9 cellular contexts compared by ENCODE assay signal in genomic region chr14:61343471-61343870, GRCh38. TPM values are rescaled to one million over a fixed set of nuclear protein-coding genes. Genes with fewer than 3 reads are reported as not detected.
A peak's percentile ranks its signal among the peaks of the same experiment; 100 is the strongest.
DNase-seq lines count a peak whose midpoint lies in the region; ATAC-seq and TF ChIP-seq lines count a peak whose summit lies in the region.
"Had no signal": no experiment of that assay in that cellular context is flagged by ENCODE, and none has a peak within 500 bp of the region (broad histone marks: within the 10 kb centered on the region; RNA-seq: fewer than 3 reads in every experiment).

No MANE protein-coding gene starts in this region.

- peak overlapping the region; percentile 75 to 80 for H3K4me3 Mint-ChIP-seq in effector memory CD8-positive, alpha-beta T cell
- H3K4me3 Mint-ChIP-seq in natural killer cell, result peak overlapping the region; percentile 92

- intact Hi-C loops in natural killer cell (cut with micrococcal nuclease), result loop anchor here (2.0 to 10.0 kb wide), 3 partner anchors 15 to 321 kb away; no protein-coding TSS in a partner anchor

- no peaks in the 10 kb centered on the region for H3K9me3 Mint-ChIP-seq in effector memory CD8-positive, alpha-beta T cell
- H3K9me3 Mint-ChIP-seq in natural killer cell, result no peaks in the 10 kb centered on the region

- no peaks in the 10 kb centered on the region for H3K27me3 Mint-ChIP-seq in effector memory CD8-positive, alpha-beta T cell
- no peaks in the 10 kb centered on the region for H3K27me3 Mint-ChIP-seq in natural killer cell (ENCODE audit: low read depth in 2 of 2)

- H3K4me1 Mint-ChIP-seq in effector memory CD8-positive, alpha-beta T cell (ENCODE audit: low read depth in 2 of 2), result peaks cover 86 to 92% of the 10 kb centered on the region in 2 donors
- peaks cover 96% of the 10 kb centered on the region in 2 donors for H3K4me1 Mint-ChIP-seq in natural killer cell

- H3K27ac Mint-ChIP-seq in effector memory CD8-positive, alpha-beta T cell, result peak overlapping the region; percentile 94 to 95
- H3K27ac Mint-ChIP-seq in natural killer cell, result peak overlapping the region in 1 of 2 donors; percentile 99

- ATAC-seq in effector memory CD8-positive, alpha-beta T cell (replicated peaks), result no peak
- ATAC-seq in natural killer cell (no peak), HG02870 (IDR thresholded peaks at IDR 0.05; ENCODE audit: unreplicated experiment) (no peak)

- no peak for TF ChIP-seq CTCF in natural killer cell (IDR thresholded peaks at IDR 0.05)

- H3K36me3 Mint-ChIP-seq in effector memory CD8-positive, alpha-beta T cell (ENCODE audit: insufficient read depth), result peaks cover 68% of the 10 kb centered on the region
- H3K36me3 Mint-ChIP-seq in natural killer cell, result no peaks in the 10 kb centered on the region

- DNase-seq in AML-193 (lab: John Stamatoyannopoulos, UW) (peak; percentile 41 to 53), MV-4-11 (lab: John Stamatoyannopoulos, UW) (peak; percentile 24), natural killer cell (no peak), HuH-7.5 (ENCODE audit: low spot score) (no peak), NCI-H82 (lab: John Stamatoyannopoulos, UW) (no peak), D341Med (ENCODE audit: low spot score) (no peak)
- no peak for DNase-seq in effector memory CD8-positive, alpha-beta T cell
- DNase-seq: NCI-H1417 treated with DMSO at 0.1 percent for 48 hours had no signal

RNA-seq across cellular contexts. Expression of gene PRKCH, which starts 22.1 kb away (rescaled TPM):
- total RNA-seq in natural killer cell, result 100 to 1,000 TPM; 610 to 756 (median 618) TPM

Comparison
In these comparisons a context has a peak if more than half of its experiments do, and no peak if none do; other contexts are left out.
1. DNase-seq: peak in AML-193 (2 of 2) and MV-4-11 (single experiment); none in effector memory CD8-positive, alpha-beta T cell (0 of 3), natural killer cell (single experiment), HuH-7.5 (single experiment), NCI-H82 (single experiment) and D341Med (single experiment).